14 cellular contexts compared by ENCODE assay signal in the genomic region with DNA sequence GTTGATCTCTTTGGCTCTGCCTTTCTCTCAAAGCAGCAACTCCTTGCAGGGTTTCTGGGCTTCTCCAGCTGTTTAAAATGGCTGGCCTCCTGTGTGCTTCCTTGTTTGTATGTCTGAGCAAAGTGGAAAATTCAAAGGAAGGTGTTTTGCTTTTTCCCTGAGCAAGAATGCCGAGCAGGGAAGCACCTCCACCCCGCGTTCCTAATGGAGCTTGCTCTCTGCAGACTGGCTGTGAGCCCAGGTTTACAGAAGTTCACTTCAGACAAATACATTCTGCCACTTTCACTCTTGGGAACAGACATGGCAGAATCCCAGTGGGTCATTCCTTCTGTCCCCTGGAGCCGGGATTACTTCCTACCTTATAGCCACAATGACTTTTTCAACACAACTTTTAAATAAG.
DNase-seq lines count a peak whose midpoint lies in the region; ATAC-seq and TF ChIP-seq lines count a peak whose summit lies in the region.
"Had no signal": no experiment of that assay in that cellular context is flagged by ENCODE, and none has a peak within 500 bp of the region (broad histone marks: within the 10 kb centered on the region; RNA-seq: fewer than 3 reads in every experiment).

No MANE protein-coding gene starts in this region.

- H3K4me1 ChIP-seq in prostate gland (replicated peaks), result peaks cover 7% of the 10 kb centered on the region
- H3K4me1 ChIP-seq: Peyer's patch, vagina had no signal

- H3K27ac ChIP-seq in VCaP (peak overlapping the region; percentile 85), prostate gland (peak overlapping the region; percentile 43 to 74)
- H3K27ac ChIP-seq: C4-2B, Peyer's patch, vagina had no signal

- peak; percentile 35 for DNase-seq in NCI-H1105 (lab: John Stamatoyannopoulos, UW)
- DNase-seq in left ventricle myocardium superior, result peak; percentile 59
- DNase-seq in prostate gland (ENCODE audit: low spot score), result peak; percentile 65
- no peak for DNase-seq in erythroblast (lab: John Stamatoyannopoulos, UW)
- DNase-seq in cortex of kidney (lab: John Stamatoyannopoulos, UW), result no peak
- DNase-seq: activated CD8-positive, alpha-beta T cell treated with anti-CD3 and anti-CD28 coated beads for 36 hours; dermis blood vessel endothelial cell; NCI-H526 treated with DMSO at 0.1 percent for 48 hours; Peyer's patch; stimulated activated naive CD4-positive, alpha-beta T cell treated with Interleukin-2 at 50 U/mL for 16 hours had no signal

- H3K27me3 ChIP-seq in prostate gland (replicated peaks; ENCODE audit: insufficient read depth), result no peaks in the 10 kb centered on the region
- H3K27me3 ChIP-seq: Peyer's patch, vagina had no signal

- no peaks in the 10 kb centered on the region for H3K9me3 ChIP-seq in prostate gland
- H3K9me3 ChIP-seq: Peyer's patch, vagina had no signal

- peak; percentile 81 for ATAC-seq in left ventricle myocardium superior
- ATAC-seq in GM21717 (IDR thresholded peaks at IDR 0.05; ENCODE audit: unreplicated experiment), result no peak
- ATAC-seq: activated CD8-positive, alpha-beta T cell treated with anti-CD3 and anti-CD28 coated beads for 36 hours had no signal

- H3K36me3 ChIP-seq in prostate gland, result no peaks in the 10 kb centered on the region
- H3K36me3 ChIP-seq: Peyer's patch, vagina had no signal

- TF ChIP-seq POLR2A in prostate gland (IDR thresholded peaks at IDR 0.05), result no peak
- no peak for TF ChIP-seq POLR2A in erythroblast (IDR thresholded peaks at IDR 0.05; ENCODE audit: low read length)

- intact Hi-C loops in left ventricle myocardium superior (cut with micrococcal nuclease) (no loop called here), prostate gland (cut with DNase I) (no loop called here)

- WGBS in prostate gland, result 11% methylated on average over 4 of the region's 4 CpGs

- TF ChIP-seq CTCF in VCaP (conservative IDR thresholded peaks at IDR 0.05) (no peak), prostate gland (IDR thresholded peaks at IDR 0.05) (no peak)

- no peak overlapping the region for H3K4me3 ChIP-seq in prostate gland
- H3K4me3 ChIP-seq: Peyer's patch, vagina had no signal

Comparison
In these comparisons a context has a peak if more than half of its experiments do, and no peak if none do; other contexts are left out.
1. DNase-seq: peak in NCI-H1105 (single experiment), left ventricle myocardium superior (single experiment) and prostate gland (single experiment); none in erythroblast (0 of 2) and cortex of kidney (single experiment).